24 cellular contexts compared by ENCODE assay signal in genomic region chr5:169219961-169220360, GRCh38.
DNase-seq lines count a peak whose midpoint lies in the region; ATAC-seq, FAIRE-seq and TF ChIP-seq lines count a peak whose summit lies in the region.
"Had no signal": no experiment of that assay in that cellular context is flagged by ENCODE, and none has a peak within 500 bp of the region (broad histone marks: within the 10 kb centered on the region; RNA-seq: fewer than 3 reads in every experiment).

No MANE protein-coding gene starts in this region.

- peaks cover 36 to 47% of the 10 kb centered on the region in 2 experiments for H3K4me1 ChIP-seq in SK-N-SH (ENCODE audit: control insufficient read depth in 1 of 2, insufficient read depth in 2 of 2, low read depth in 1 of 2, low read length in 1 of 2)
- H3K4me1 ChIP-seq: BLaER1 had no signal

- H3K27ac ChIP-seq in SK-N-SH (ENCODE audit: low read depth in 2 of 2, low read length in 1 of 2) = peak overlapping the region; percentile 82 to 86; a peak in 3 of 4 replicates
- H3K27ac ChIP-seq: 22Rv1, BLaER1 had no signal

- WGBS in SK-N-SH (ENCODE audit: low lambda C conversion rate) = 90% methylated on average over 6 of the region's 6 CpGs

- DNase-seq in SK-N-SH (no peak), posterior cingulate gyrus (no peak), pons (ENCODE audit: low spot score) (no peak), GM12892 (ENCODE audit: insufficient read length) (no peak)
- DNase-seq in central memory CD8-positive, alpha-beta T cell (ENCODE audit: low spot score in 2 of 2) = no peak
- DNase-seq: CD4-positive, CD25-positive, alpha-beta regulatory T cell; CD8-positive, alpha-beta T cell; DMS 273 treated with DMSO at 0.1 percent for 48 hours; DMS79; EL; GDM1; H9; HFFc6 had no signal

- no peak for TF ChIP-seq CTCF in SK-N-SH (IDR thresholded peaks at IDR 0.05)
- TF ChIP-seq CTCF in nephron (IDR thresholded peaks at IDR 0.05; ENCODE audit: unreplicated experiment in 3 of 3) = no peak

- H3K9ac ChIP-seq in SK-N-SH = no peak overlapping the region
- H3K9ac ChIP-seq: BLaER1 had no signal

- peaks cover 3 to 9% of the 10 kb centered on the region in 2 experiments for H3K36me3 ChIP-seq in SK-N-SH (replicated peaks in 1 of 2; ENCODE audit: control insufficient read depth in 1 of 2, insufficient read depth in 2 of 2, low read length in 1 of 2)
- H3K36me3 ChIP-seq: BLaER1 had no signal

- POLR2A ChIA-PET in SK-N-SH (lab: Yijun Ruan, JAX) = no interaction called here

- no peak overlapping the region for H3K4me3 ChIP-seq in SK-N-SH (ENCODE audit: low read depth in 2 of 2, low read length in 1 of 2)
- H3K4me3 ChIP-seq: BLaER1, GM12878, GM23338 had no signal

- no peak for ATAC-seq in SK-N-SH treated with all-trans-retinoic acid at 6 μM for 48 hours
- ATAC-seq in central memory CD8-positive, alpha-beta T cell (replicated peaks; ENCODE audit: extremely low read depth, poor library complexity, severe bottlenecking) = no peak
- ATAC-seq: CD8-positive, alpha-beta T cell; GM12878; GM23338; HCT116 had no signal

- H3K4me1 Mint-ChIP-seq in central memory CD8-positive, alpha-beta T cell = peaks cover 11% of the 10 kb centered on the region
- peaks cover 57% of the 10 kb centered on the region for H3K4me1 Mint-ChIP-seq in nephron
- H3K4me1 Mint-ChIP-seq: B cell; CD4-positive, CD25-positive, alpha-beta regulatory T cell had no signal

- peak overlapping the region; percentile 62; the same call in 1 of the 2 replicates for H3K4me2 ChIP-seq in SK-N-SH
- H3K4me2 ChIP-seq: BLaER1, GM23338 had no signal

- no peaks in the 10 kb centered on the region for H3K36me3 Mint-ChIP-seq in central memory CD8-positive, alpha-beta T cell (ENCODE audit: insufficient read depth)
- H3K36me3 Mint-ChIP-seq in nephron (ENCODE audit: low read depth) = peaks cover 3% of the 10 kb centered on the region
- H3K36me3 Mint-ChIP-seq: CD4-positive, CD25-positive, alpha-beta regulatory T cell; CD8-positive, alpha-beta T cell had no signal

- intact Hi-C loops in posterior cingulate gyrus (cut with DNase I) = no loop called here

- no peak for TF ChIP-seq EP300 in SK-N-SH (IDR thresholded peaks at IDR 0.05; ENCODE audit: borderline replicate concordance in 1 of 2, low read depth in 1 of 2, low read length in 1 of 2)

- CTCF ChIA-PET in SK-N-SH (lab: Yijun Ruan, JAX) = interaction anchor here (0.6 to 1.6 kb wide), 3 partner anchors 27 to 1039 kb away, joined by 3 to 4 read pairs (median 3); no protein-coding TSS in a partner anchor

- H3K27me3 ChIP-seq in SK-N-SH (ENCODE audit: insufficient read depth) = no peaks in the 10 kb centered on the region
- H3K27me3 ChIP-seq: BLaER1 had no signal

- H3K9me3 ChIP-seq in SK-N-SH = no peaks in the 10 kb centered on the region
- H3K9me3 ChIP-seq: BLaER1 had no signal

- peaks cover 4% of the 10 kb centered on the region for H3K9me3 Mint-ChIP-seq in central memory CD8-positive, alpha-beta T cell
- H3K9me3 Mint-ChIP-seq in nephron = no peaks in the 10 kb centered on the region
- H3K9me3 Mint-ChIP-seq: CD8-positive, alpha-beta T cell; GM23338; H9; HFFc6 had no signal

- H3K4me3 Mint-ChIP-seq in central memory CD8-positive, alpha-beta T cell = peak overlapping the region; percentile 41
- H3K4me3 Mint-ChIP-seq in nephron = no peak overlapping the region
- H3K4me3 Mint-ChIP-seq: B cell; CD4-positive, CD25-positive, alpha-beta regulatory T cell; CD8-positive, alpha-beta T cell; GM23338; H9; HFFc6 had no signal

- peaks cover 4% of the 10 kb centered on the region; the same call in 1 of the 2 replicates for H4K20me1 ChIP-seq in SK-N-SH (ENCODE audit: insufficient read depth)
- H4K20me1 ChIP-seq: BLaER1 had no signal

- peaks cover 11% of the 10 kb centered on the region for H3K27me3 Mint-ChIP-seq in central memory CD8-positive, alpha-beta T cell
- peaks cover 6% of the 10 kb centered on the region for H3K27me3 Mint-ChIP-seq in nephron (ENCODE audit: low read depth)

- TF ChIP-seq RAD21 in SK-N-SH (IDR thresholded peaks at IDR 0.05; ENCODE audit: low read length) = no peak

- peaks cover 27% of the 10 kb centered on the region for H3F3A ChIP-seq in SK-N-SH (replicated peaks; ENCODE audit: insufficient read depth)

- H3K79me2 ChIP-seq in SK-N-SH (ENCODE audit: insufficient read depth) = peaks cover 39% of the 10 kb centered on the region

- TF ChIP-seq POLR2A in GM12892 (IDR thresholded peaks at IDR 0.05; ENCODE audit: low read depth, low read length) = no peak

- no peak overlapping the region for H3K27ac Mint-ChIP-seq in central memory CD8-positive, alpha-beta T cell (ENCODE audit: low read depth)
- H3K27ac Mint-ChIP-seq in nephron = peak overlapping the region in 2 of 3 experiments; percentile 41 to 84
- H3K27ac Mint-ChIP-seq: B cell; CD4-positive, CD25-positive, alpha-beta regulatory T cell; CD8-positive, alpha-beta T cell; GM23338; H9; HFFc6 had no signal

- no peak for FAIRE-seq in GM12892 (lab: Jason Lieb, UNC)
- FAIRE-seq: A204.1, D721Med, GM12878, GM18507 had no signal

- no peak overlapping the region for H2AFZ ChIP-seq in SK-N-SH (ENCODE audit: low read depth)
- H2AFZ ChIP-seq: GM23338 had no signal

- no peaks in the 10 kb centered on the region for H3K9me2 ChIP-seq in SK-N-SH

TF ChIP-seq in SK-N-SH, 30 proteins besides CTCF, POLR2A, EP300 and RAD21:
- TF ChIP-seq USF1 (IDR thresholded peaks at IDR 0.05; ENCODE audit: borderline replicate concordance, low read depth) (no peak), SMC3 (IDR thresholded peaks at IDR 0.05; ENCODE audit: low read depth, low read length) (no peak), REST (IDR thresholded peaks at IDR 0.05; ENCODE audit: low read depth, low read length) (peak; percentile 61; the same call in 1 of the 2 replicates)

TF ChIP-seq in SK-N-SH treated with all-trans-retinoic acid at 6 μM for 48 hours, 23 proteins besides CTCF, POLR2A, EP300 and RAD21:
- TF ChIP-seq ARNTL (CRISPR knock-in tag; IDR thresholded peaks at IDR 0.05; ENCODE audit: borderline replicate concordance, low read depth) = no peak
- TF ChIP-seq OSR1 (CRISPR knock-in tag; IDR thresholded peaks at IDR 0.05) = no peak
- no peak for TF ChIP-seq ISL1 (CRISPR knock-in tag; IDR thresholded peaks at IDR 0.05)
- TF ChIP-seq PPARA (CRISPR knock-in tag; IDR thresholded peaks at IDR 0.05; ENCODE audit: borderline replicate concordance) = no peak
- no peak for TF ChIP-seq ZNF70 (CRISPR knock-in tag; IDR thresholded peaks at IDR 0.05)
- TF ChIP-seq CSDC2 (CRISPR knock-in tag; IDR thresholded peaks at IDR 0.05) = no peak
- no peak for TF ChIP-seq POU6F1 (CRISPR knock-in tag; IDR thresholded peaks at IDR 0.05; ENCODE audit: borderline replicate concordance, low read depth)
- TF ChIP-seq CREB5 (CRISPR knock-in tag; IDR thresholded peaks at IDR 0.05; ENCODE audit: low read depth) = no peak
- no peak for TF ChIP-seq SNAI2 (CRISPR knock-in tag; IDR thresholded peaks at IDR 0.05)
- no peak for TF ChIP-seq GLIS3 (CRISPR knock-in tag; IDR thresholded peaks at IDR 0.05)
